Comparison of ENCODE assay signal across 8 cellular contexts in genomic region chr5:132459031-132459982, GRCh38. TPM values are rescaled to one million over a fixed set of nuclear protein-coding genes. Genes with fewer than 3 reads are reported as not detected.
DNase-seq lines count a peak whose midpoint lies in the region; ATAC-seq and TF ChIP-seq lines count a peak whose summit lies in the region.

No MANE protein-coding gene starts in this region.

- peak; percentile 96 for DNase-seq in A172 (ENCODE audit: low spot score)
- peak; percentile 100 for DNase-seq in SW480 (ENCODE audit: low spot score)
- peak; percentile 65 for DNase-seq in hepatic stellate cell (ENCODE audit: low spot score)
- no peak for DNase-seq in foreskin melanocyte
- DNase-seq in AML-193 (lab: John Stamatoyannopoulos, UW): no peak
- no peak for DNase-seq in inferior parietal cortex (ENCODE audit: extremely low spot score)

- no peak for ATAC-seq in HG03139 (IDR thresholded peaks at IDR 0.05; ENCODE audit: unreplicated experiment)

- TF ChIP-seq POLR2A in GM19099 (IDR thresholded peaks at IDR 0.05; ENCODE audit: extremely low read depth, insufficient read length, low read depth): peak; percentile 6

RNA-seq across cellular contexts. Expression of gene IRF1, which starts 31.3 kb away (rescaled TPM):
- total RNA-seq in A172 (2014; rRNA removed; shearing (Covaris generic)): 4.0 and 9.1 TPM in 2 replicates

Comparison
In these comparisons a context has a peak if more than half of its experiments do, and no peak if none do; other contexts are left out.
1. DNase-seq: peak in A172 (single experiment), SW480 (single experiment) and hepatic stellate cell (single experiment); none in foreskin melanocyte (single experiment), AML-193 (0 of 2) and inferior parietal cortex (single experiment).